13 cellular contexts compared by ENCODE assay signal in the genomic region with DNA sequence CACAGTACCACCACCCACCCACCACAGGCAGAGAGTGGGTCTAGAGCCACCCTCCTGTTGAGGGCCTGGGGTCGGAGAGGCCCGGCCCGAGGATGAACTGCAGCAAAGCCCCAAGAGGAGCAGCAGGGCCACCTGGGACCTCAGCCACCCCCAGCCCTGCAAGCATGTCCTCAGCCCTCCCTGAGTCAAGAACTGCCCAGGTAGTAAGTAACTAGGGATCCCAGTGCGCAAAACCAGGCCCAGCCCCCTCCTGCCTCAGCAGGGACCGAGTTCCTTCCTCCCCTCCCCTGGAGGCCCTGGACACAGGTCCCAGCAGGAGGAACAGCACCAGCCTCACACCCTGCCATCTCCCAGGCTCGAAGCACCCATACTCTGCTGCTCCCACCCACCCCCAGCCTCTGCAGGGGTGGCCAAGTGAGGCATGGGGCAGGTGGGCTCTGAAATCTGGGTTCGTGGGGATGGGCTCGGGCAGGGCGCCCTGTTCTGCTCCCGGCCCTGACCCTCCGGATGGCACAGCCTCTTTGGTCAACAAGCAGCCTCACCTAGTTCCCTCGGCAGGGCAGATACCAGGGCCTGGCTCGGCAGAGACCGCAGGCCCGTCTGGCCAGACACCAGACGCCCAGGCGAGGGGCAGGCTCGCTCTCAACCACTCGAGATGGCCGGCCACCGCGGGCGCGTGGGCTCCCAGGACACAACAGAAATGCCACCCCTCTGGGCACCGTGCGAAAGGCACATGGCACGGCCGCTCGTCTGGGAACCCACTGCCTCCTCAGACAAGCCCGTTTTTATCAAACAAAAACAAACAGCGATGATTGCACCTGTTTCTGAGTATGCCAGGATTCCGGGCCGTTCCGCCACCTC. TPM values are rescaled to one million over a fixed set of nuclear protein-coding genes. Genes with fewer than 3 reads are reported as not detected.
DNase-seq lines count a peak whose midpoint lies in the region; ATAC-seq and TF ChIP-seq lines count a peak whose summit lies in the region.
"Had no signal": no experiment of that assay in that cellular context is flagged by ENCODE, and none has a peak within 500 bp of the region (broad histone marks: within the 10 kb centered on the region; RNA-seq: fewer than 3 reads in every experiment).

No MANE protein-coding gene starts in this region.

- H3K9me3 ChIP-seq in adipocyte (ENCODE audit: control insufficient read depth, low read length) (no peaks in the 10 kb centered on the region), heart left ventricle (no peaks in the 10 kb centered on the region), muscle layer of colon (ENCODE audit: low read length) (no peaks in the 10 kb centered on the region), tibial nerve (no peaks in the 10 kb centered on the region), PC-3 (ENCODE audit: low read length) (no peaks in the 10 kb centered on the region)

- H3K4me1 ChIP-seq in adipocyte (ENCODE audit: control insufficient read depth, insufficient read depth, low read length) (peaks cover 7% of the 10 kb centered on the region), heart left ventricle (peaks cover 0 to 28% (median 18%) of the 10 kb centered on the region in 12 donors), muscle layer of colon (ENCODE audit: insufficient read depth, low read length) (peaks cover 11% of the 10 kb centered on the region), tibial nerve (peaks cover 0 to 21% (median 18%) of the 10 kb centered on the region in 4 donors), PC-3 (ENCODE audit: insufficient read depth, low read length) (no peaks in the 10 kb centered on the region)

- H3K4me3 ChIP-seq in adipocyte (ENCODE audit: low read length) (no peak overlapping the region), heart left ventricle (no peak overlapping the region), muscle layer of colon (ENCODE audit: low read depth in 1 of 2, low read length in 2 of 2) (no peak overlapping the region), tibial nerve (no peak overlapping the region), PC-3 (ENCODE audit: low read length) (no peak overlapping the region)

- WGBS in heart left ventricle, 4 donors: 71 to 82% (median 77%) methylated on average over 20 to 34 of the region's 34 CpGs
- 77 to 84% methylated on average over 21 to 31 of the region's 34 CpGs for WGBS in tibial nerve, 2 donors

- H3K9ac ChIP-seq in adipocyte (ENCODE audit: low read length) (peak overlapping the region; percentile 52), muscle layer of colon (ENCODE audit: low read length) (no peak overlapping the region), PC-3 (ENCODE audit: low read length) (no peak overlapping the region)

- no peaks in the 10 kb centered on the region for H3K9me2 ChIP-seq in PC-3 (replicated peaks; ENCODE audit: low read length)

- TF ChIP-seq CTCF in heart left ventricle (IDR thresholded peaks at IDR 0.05) (no peak), tibial nerve (IDR thresholded peaks at IDR 0.05) (no peak), PC-3 (conservative IDR thresholded peaks at IDR 0.05; ENCODE audit: low read depth, low read length) (no peak)

- no peaks in the 10 kb centered on the region for H4K20me1 ChIP-seq in PC-3 (ENCODE audit: low read length)

- no peak for DNase-seq in adipocyte (ENCODE audit: low read depth)
- DNase-seq in heart left ventricle: peak in 3 of 5 donors; percentile 32 to 55 (median 32)
- DNase-seq in tibial nerve (ENCODE audit: low spot score in 2 of 2): no peak
- DNase-seq in hepatic stellate cell (ENCODE audit: low spot score): no peak
- no peak for DNase-seq in PC-3
- DNase-seq: activated naive CD8-positive, alpha-beta T cell treated with anti-CD3 and anti-CD28 coated beads for 36 hours; dermis blood vessel endothelial cell; NCI-H524; RPMI8226; stimulated activated CD4-positive, alpha-beta T cell treated with anti-CD3 and anti-CD28 coated beads, Interleukin-2, amount 100 ng/mL, for 48 hours had no signal

- TF ChIP-seq POLR2A in heart left ventricle (IDR thresholded peaks at IDR 0.05) (no peak), tibial nerve (IDR thresholded peaks at IDR 0.05) (no peak)

- no peak overlapping the region for H3K4me2 ChIP-seq in PC-3 (ENCODE audit: low read length)

- H3K27me3 ChIP-seq in adipocyte (replicated peaks; ENCODE audit: control insufficient read depth, insufficient read depth, low read length) (no peaks in the 10 kb centered on the region), heart left ventricle (no peaks in the 10 kb centered on the region), muscle layer of colon (ENCODE audit: control insufficient read depth in 1 of 2, insufficient read depth in 2 of 2, low read length in 2 of 2) (no peaks in the 10 kb centered on the region), tibial nerve (no peaks in the 10 kb centered on the region), PC-3 (ENCODE audit: low read length) (no peaks in the 10 kb centered on the region)

- no peaks in the 10 kb centered on the region for H3K79me2 ChIP-seq in PC-3 (ENCODE audit: low read length)

- no TSS peak for BruUV-seq in PC-3 (replicated peaks; lab: Mats Ljungman, UMichigan)

- CTCF ChIA-PET in PC-3 (lab: Charles Lee): no interaction called here

- intact Hi-C loops in heart left ventricle (cut with DNase I) (loop anchor here in 1 of 10 donors (5.0 kb wide), 1 partner anchor 172 kb away; no protein-coding TSS in a partner anchor), PC-3 (cut with micrococcal nuclease) (no loop called here)

- no peak for TF ChIP-seq EP300 in tibial nerve (IDR thresholded peaks at IDR 0.05)

- POLR2A ChIA-PET in PC-3 (lab: Charles Lee; ENCODE audit: unreplicated experiment): no interaction called here

- H3K27ac ChIP-seq in heart left ventricle (peak overlapping the region in 8 of 12 donors; percentile 32 to 70 (median 45)), muscle layer of colon (ENCODE audit: low read depth, low read length) (peak overlapping the region; percentile 52), tibial nerve (peak overlapping the region; percentile 13 to 75 (median 66)), PC-3 (ENCODE audit: low read length) (no peak overlapping the region)

- ATAC-seq in heart left ventricle (peak in 3 of 4 donors; percentile 8 to 44 (median 43)), GM21515 (IDR thresholded peaks at IDR 0.05; ENCODE audit: unreplicated experiment) (no peak), PC-3 (no peak)
- ATAC-seq: stimulated activated memory B cell treated with anti-CD40 and anti-IgM and Interleukin-4, amounts not matched to agents 10 μg/mL and 1 μg/mL and 100 μg/mL, for 72 hours had no signal

- H3K36me3 ChIP-seq in adipocyte (ENCODE audit: control insufficient read depth, insufficient read depth, low read length, severe bottlenecking) (peaks cover 4% of the 10 kb centered on the region), heart left ventricle (peaks cover 0 to 60% (median 29%) of the 10 kb centered on the region in 9 donors), muscle layer of colon (ENCODE audit: insufficient read depth, low read length) (peaks cover 15% of the 10 kb centered on the region), tibial nerve (peaks cover 0 to 63% (median 0%) of the 10 kb centered on the region in 3 donors), PC-3 (ENCODE audit: low read depth, low read length) (no peaks in the 10 kb centered on the region; the same call in 1 of the 2 replicates)

- no peak overlapping the region for H2AFZ ChIP-seq in PC-3 (ENCODE audit: low read length)

- no peaks in the 10 kb centered on the region for H3F3A ChIP-seq in PC-3 (ENCODE audit: low read length, unreplicated experiment)

RNA-seq across cellular contexts. Expression of a gene that starts 15.2 kb away (rescaled TPM):
- total RNA-seq in heart left ventricle (10 to 100 TPM; 19.4 to 50.9 (median 23.3) TPM), tibial nerve (10 to 100 TPM; 33.4 to 84.1 (median 40.6) TPM), PC-3 (2014; rRNA removed) (16.1 and 18.4 TPM in 2 replicates)
- 10 to 100 TPM; 11.8 to 17.9 TPM for polyA plus RNA-seq in heart left ventricle

Comparison
In these comparisons a context has a peak if more than half of its experiments do, and no peak if none do; other contexts are left out.
1. DNase-seq: peak in heart left ventricle (3 of 5); none in adipocyte (single experiment), tibial nerve (0 of 2), hepatic stellate cell (single experiment) and PC-3 (single experiment).
2. ATAC-seq: peak in heart left ventricle (3 of 4); none in GM21515 (single experiment) and PC-3 (single experiment).